Comparison of ENCODE assay signal across 12 cellular contexts in the genomic region with DNA sequence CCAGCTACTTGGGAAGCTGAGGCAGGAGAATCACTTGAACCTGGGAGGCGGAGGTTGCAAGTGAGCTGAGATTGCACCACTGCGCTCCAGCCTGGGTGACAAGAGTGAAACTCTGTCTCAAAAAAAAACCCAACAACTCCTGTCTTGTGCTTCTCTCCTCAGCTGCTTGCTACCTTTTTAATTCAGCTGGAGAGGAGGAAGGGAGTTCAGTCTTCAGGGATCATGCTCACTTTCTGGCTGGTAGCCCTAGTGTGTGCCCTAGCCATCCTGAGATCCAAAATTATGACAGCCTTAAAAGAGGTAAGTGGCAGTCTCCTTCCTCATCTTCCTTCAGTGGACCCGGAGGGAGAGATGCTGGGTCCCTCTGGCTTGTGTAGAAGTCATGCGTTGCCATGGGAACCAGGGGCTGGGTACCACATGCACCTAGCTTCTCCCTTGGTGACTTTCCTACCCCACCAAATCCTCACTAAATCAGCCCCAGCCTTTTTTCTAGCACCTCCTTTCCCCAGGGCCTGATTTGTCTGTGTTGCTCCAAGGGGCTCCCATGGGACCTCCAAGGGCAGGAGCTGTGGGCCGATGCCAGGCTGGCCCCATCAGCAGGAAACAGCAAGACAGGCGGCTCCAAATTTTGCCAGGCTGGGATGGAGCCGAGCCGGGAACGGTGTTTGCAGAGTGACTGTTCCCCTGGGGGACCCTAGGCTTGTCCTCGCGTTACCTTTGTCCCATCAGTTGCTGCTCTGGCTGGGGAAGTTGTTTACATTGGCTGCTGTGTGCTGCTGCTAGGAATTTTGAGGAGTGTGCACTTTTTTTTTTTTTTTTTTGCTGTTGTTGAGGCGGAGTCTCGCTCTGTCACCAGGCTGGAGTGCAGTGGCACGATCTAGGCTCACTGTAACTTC.
DNase-seq lines count a peak whose midpoint lies in the region; ATAC-seq and TF ChIP-seq lines count a peak whose summit lies in the region.
"Had no signal": no experiment of that assay in that cellular context is flagged by ENCODE, and none has a peak within 500 bp of the region (broad histone marks: within the 10 kb centered on the region; RNA-seq: fewer than 3 reads in every experiment).

No MANE protein-coding gene starts in this region.

- no peak for ATAC-seq in activated B cell treated with CpG ODN at 0.5 μM for 24 hours (ENCODE audit: low read depth)
- no peak for ATAC-seq in GM18868 (IDR thresholded peaks at IDR 0.05; ENCODE audit: unreplicated experiment)
- ATAC-seq: GM12878 had no signal

- H3K4me3 Mint-ChIP-seq in activated B cell treated with CpG ODN at 0.5 μM for 24 hours, result no peak overlapping the region
- H3K4me3 Mint-ChIP-seq in endothelial cell (ENCODE audit: unreplicated experiment), result no peak overlapping the region

- POLR2A ChIA-PET in activated B cell treated with CpG ODN at 0.5 μM for 24 hours (lab: Charles Lee), result no interaction called here

- H3K27ac Mint-ChIP-seq in activated B cell treated with CpG ODN at 0.5 μM for 24 hours, result peak overlapping the region; percentile 12
- no peak overlapping the region for H3K27ac Mint-ChIP-seq in endothelial cell (ENCODE audit: unreplicated experiment)

- H3K4me3 ChIP-seq in tibial artery, result no peak overlapping the region
- H3K4me3 ChIP-seq: GM12878 had no signal

- H3K27ac ChIP-seq in tibial artery, result peak overlapping the region; percentile 32 to 54
- H3K27ac ChIP-seq in substantia nigra (ENCODE audit: low read depth, low read length, poor library complexity, severe bottlenecking), result no peak overlapping the region

- H3K27me3 Mint-ChIP-seq in activated B cell treated with CpG ODN at 0.5 μM for 24 hours (no peaks in the 10 kb centered on the region), endothelial cell (ENCODE audit: unreplicated experiment) (peaks cover 11% of the 10 kb centered on the region)

- DNase-seq in NCI-H1417 (lab: John Stamatoyannopoulos, UW) (peak in 2 of 3 experiments; percentile 4 to 47), NCI-H1417 treated with DMSO at 0.1 percent for 48 hours (lab: John Stamatoyannopoulos, UW) (no peak), activated B cell treated with CpG ODN at 0.5 μM for 24 hours (no peak), iris pigment epithelial cell (ENCODE audit: low read depth) (peak; percentile 38), tibial artery (peak; percentile 87 to 98), endothelial cell (ENCODE audit: low spot score) (no peak), substantia nigra (lab: John Stamatoyannopoulos, UW) (no peak)
- DNase-seq: 8988T; H7; stimulated activated CD4-positive, alpha-beta T cell treated with anti-CD3 and anti-CD28 coated beads, Interleukin-4, amount 100 ng/mL, for 4 hours had no signal

- CTCF ChIA-PET in activated B cell treated with CpG ODN at 0.5 μM for 24 hours (lab: Charles Lee), result no interaction called here

- no peaks in the 10 kb centered on the region for H3K27me3 ChIP-seq in tibial artery

- intact Hi-C loops in activated B cell treated with CpG ODN at 0.5 μM for 24 hours (cut with micrococcal nuclease) (no loop called here), tibial artery (cut with DNase I; ENCODE audit: low total_unique reads) (loop anchor here (5.0 kb wide), 1 partner anchor 62 kb away; no protein-coding TSS in a partner anchor)

- H3K9me3 Mint-ChIP-seq in activated B cell treated with CpG ODN at 0.5 μM for 24 hours (no peaks in the 10 kb centered on the region), endothelial cell (ENCODE audit: unreplicated experiment) (no peaks in the 10 kb centered on the region)

- H3K36me3 ChIP-seq in tibial artery, result peaks cover 0 to 34% (median 16%) of the 10 kb centered on the region in 3 donors

- H3K4me1 ChIP-seq in tibial artery, result peaks cover 0 to 48% (median 20%) of the 10 kb centered on the region in 4 donors

- H3K36me3 Mint-ChIP-seq in activated B cell treated with CpG ODN at 0.5 μM for 24 hours (ENCODE audit: low read depth), result peaks cover 83% of the 10 kb centered on the region
- H3K36me3 Mint-ChIP-seq in endothelial cell (ENCODE audit: low read depth, unreplicated experiment), result peaks cover 10% of the 10 kb centered on the region

- H3K9me3 ChIP-seq in tibial artery, result no peaks in the 10 kb centered on the region

- peaks cover 9% of the 10 kb centered on the region for H3K4me1 Mint-ChIP-seq in activated B cell treated with CpG ODN at 0.5 μM for 24 hours
- peaks cover 3% of the 10 kb centered on the region for H3K4me1 Mint-ChIP-seq in endothelial cell (ENCODE audit: unreplicated experiment)

- TF ChIP-seq CTCF in activated B cell treated with CpG ODN at 0.5 μM for 24 hours (IDR thresholded peaks at IDR 0.05) (no peak), tibial artery (IDR thresholded peaks at IDR 0.05) (no peak), endothelial cell (IDR thresholded peaks at IDR 0.05; ENCODE audit: unreplicated experiment) (no peak)

Comparison
In these comparisons a context has a peak if more than half of its experiments do, and no peak if none do; other contexts are left out.
1. DNase-seq: peak in NCI-H1417 (2 of 3), iris pigment epithelial cell (single experiment) and tibial artery (2 of 2); none in NCI-H1417 treated with DMSO at 0.1 percent for 48 hours (single experiment), activated B cell treated with CpG ODN at 0.5 μM for 24 hours (single experiment), endothelial cell (single experiment) and substantia nigra (0 of 49).